Comparison of ENCODE assay signal across 8 cellular contexts in genomic region chr19:42279902-42280760, GRCh38. TPM values are rescaled to one million over a fixed set of nuclear protein-coding genes. Genes with fewer than 3 reads are reported as not detected.
DNase-seq lines count a peak whose midpoint lies in the region; ATAC-seq and TF ChIP-seq lines count a peak whose summit lies in the region.

No MANE protein-coding gene starts in this region.

- TF ChIP-seq POLR2A in gastroesophageal sphincter (IDR thresholded peaks at IDR 0.05) = peak in 1 of 2 donors; percentile 1

- peaks cover 40 to 48% (median 43%) of the 10 kb centered on the region in 4 donors for H3K4me1 Mint-ChIP-seq in CD4-positive, alpha-beta memory T cell
- H3K4me1 Mint-ChIP-seq in activated naive CD4-positive, alpha-beta T cell treated with anti-CD3 and anti-CD28 coated beads for 36 hours (ENCODE audit: low read depth) = peaks cover 58% of the 10 kb centered on the region

- POLR2A ChIA-PET in CD4-positive, alpha-beta memory T cell (lab: Charles Lee; ENCODE audit: partially characterized antibody) = interaction anchor here (1.0 to 9.3 kb wide), 11 partner anchors 9 to 148 kb away, joined by 3 to 139 read pairs (median 10); partner anchors contain the start of genes CIC, GSK3A, PAFAH1B3 and POU2F2

- H3K36me3 ChIP-seq in CD4-positive, alpha-beta memory T cell (ENCODE audit: insufficient read depth, low read length) = no peaks in the 10 kb centered on the region
- H3K36me3 ChIP-seq in Loucy (ENCODE audit: insufficient read depth, low read length) = no peaks in the 10 kb centered on the region
- peaks cover 0 to 7% of the 10 kb centered on the region in 2 donors for H3K36me3 ChIP-seq in gastroesophageal sphincter

- peaks cover 7% of the 10 kb centered on the region for H4K20me1 ChIP-seq in Loucy (ENCODE audit: insufficient read depth, low read length, poor library complexity, severe bottlenecking)

- H3K79me2 ChIP-seq in Loucy (ENCODE audit: insufficient read depth, low read length) = peaks cover 21% of the 10 kb centered on the region

- no peaks in the 10 kb centered on the region for H3K9me3 Mint-ChIP-seq in CD4-positive, alpha-beta memory T cell
- H3K9me3 Mint-ChIP-seq in activated naive CD4-positive, alpha-beta T cell treated with anti-CD3 and anti-CD28 coated beads for 36 hours = no peaks in the 10 kb centered on the region

- peak overlapping the region in 6 of 7 donors; percentile 94 to 97 (median 96) for H3K27ac Mint-ChIP-seq in CD4-positive, alpha-beta memory T cell
- peak overlapping the region; percentile 90 for H3K27ac Mint-ChIP-seq in activated naive CD4-positive, alpha-beta T cell treated with anti-CD3 and anti-CD28 coated beads for 36 hours

- peaks cover 5% of the 10 kb centered on the region; the same call in 1 of the 2 replicates for H3F3A ChIP-seq in Loucy (ENCODE audit: low read depth)

- H2AFZ ChIP-seq in Loucy (ENCODE audit: low read length) = peak overlapping the region; percentile 49

- H3K4me1 ChIP-seq in CD4-positive, alpha-beta memory T cell (ENCODE audit: insufficient read depth, low read length) = peaks cover 59% of the 10 kb centered on the region
- H3K4me1 ChIP-seq in Loucy (ENCODE audit: insufficient read depth, low read length, poor library complexity, severe bottlenecking) = peaks cover 41% of the 10 kb centered on the region
- peaks cover 0 to 88% (median 60%) of the 10 kb centered on the region in 3 donors for H3K4me1 ChIP-seq in gastroesophageal sphincter

- H3K4me3 Mint-ChIP-seq in CD4-positive, alpha-beta memory T cell = peak overlapping the region; percentile 88 to 94 (median 90)
- peak overlapping the region; percentile 81 for H3K4me3 Mint-ChIP-seq in activated naive CD4-positive, alpha-beta T cell treated with anti-CD3 and anti-CD28 coated beads for 36 hours

- H3K9me2 ChIP-seq in Loucy (replicated peaks; ENCODE audit: low read depth, low read length) = no peaks in the 10 kb centered on the region

- CTCF ChIA-PET in CD4-positive, alpha-beta memory T cell (lab: Charles Lee; ENCODE audit: partially characterized antibody) = interaction anchor here (0.8 to 4.4 kb wide), 23 partner anchors 8 to 178 kb away, joined by 3 to 77 read pairs (median 6); partner anchors contain the start of genes CIC, ERF, GSK3A and POU2F2
- CTCF ChIA-PET in activated naive CD4-positive, alpha-beta T cell treated with anti-CD3 and anti-CD28 coated beads for 36 hours (lab: Charles Lee) = interaction anchor here (0.6 to 2.7 kb wide), 21 partner anchors 9 to 1527 kb away, joined by 3 to 57 read pairs (median 4); partner anchors contain the start of genes DEDD2, GSK3A, POU2F2 and ZNF526

- no peaks in the 10 kb centered on the region for H3K27me3 ChIP-seq in CD4-positive, alpha-beta memory T cell (ENCODE audit: insufficient read depth, low read length)
- H3K27me3 ChIP-seq in Loucy (ENCODE audit: insufficient read depth, low read length, poor library complexity, severe bottlenecking) (no peaks in the 10 kb centered on the region), gastroesophageal sphincter (no peaks in the 10 kb centered on the region)

- peak; percentile 82 to 87 (median 84) for DNase-seq in CD4-positive, alpha-beta memory T cell
- peak; percentile 95 for DNase-seq in GM20000 (ENCODE audit: low spot score)
- peak; percentile 86 for DNase-seq in SHP77 treated with DMSO at 0.1 percent for 48 hours (lab: John Stamatoyannopoulos, UW)
- DNase-seq in activated naive CD4-positive, alpha-beta T cell treated with anti-CD3 and anti-CD28 coated beads for 36 hours = peak; percentile 87
- peak; percentile 74 to 97 (median 94) for DNase-seq in nucleus accumbens (lab: John Stamatoyannopoulos, UW)
- peak; percentile 97 for DNase-seq in superior temporal gyrus (ENCODE audit: extremely low spot score)

- peaks cover under 1 to 13% of the 10 kb centered on the region in 2 donors for H3K36me3 Mint-ChIP-seq in CD4-positive, alpha-beta memory T cell
- H3K36me3 Mint-ChIP-seq in activated naive CD4-positive, alpha-beta T cell treated with anti-CD3 and anti-CD28 coated beads for 36 hours (ENCODE audit: low read depth) = peaks cover 5% of the 10 kb centered on the region

- H3K4me2 ChIP-seq in Loucy (ENCODE audit: low read depth, low read length, poor library complexity, severe bottlenecking) = peak overlapping the region; percentile 87

- ATAC-seq in gastroesophageal sphincter = peak; percentile 60

- H3K9me3 ChIP-seq in CD4-positive, alpha-beta memory T cell (ENCODE audit: control insufficient read depth in 1 of 2, low read length in 2 of 2) = no peaks in the 10 kb centered on the region
- H3K9me3 ChIP-seq in Loucy (ENCODE audit: insufficient read depth, low read depth, low read length) (no peaks in the 10 kb centered on the region), gastroesophageal sphincter (no peaks in the 10 kb centered on the region)

- no peak for TF ChIP-seq EP300 in gastroesophageal sphincter (IDR thresholded peaks at IDR 0.05)

- TF ChIP-seq CTCF in GM20000 (IDR thresholded peaks at IDR 0.05; ENCODE audit: extremely low read depth, missing control alignments) = peak; percentile 98
- peak; percentile 82 for TF ChIP-seq CTCF in Loucy (conservative IDR thresholded peaks at IDR 0.05; ENCODE audit: low read length)
- TF ChIP-seq CTCF in gastroesophageal sphincter (IDR thresholded peaks at IDR 0.05) = peak in 3 of 4 experiments; percentile 95 to 98 (median 96)

- intact Hi-C loops in CD4-positive, alpha-beta memory T cell (cut with micrococcal nuclease) = loop anchor here (1.0 to 5.0 kb wide), 5 partner anchors 25 to 172 kb away; partner anchors contain the start of gene ERF
- intact Hi-C loops in activated naive CD4-positive, alpha-beta T cell treated with anti-CD3 and anti-CD28 coated beads for 36 hours (cut with micrococcal nuclease) = loop anchor here (1.0 to 2.0 kb wide), 2 partner anchors 143 to 172 kb away; no protein-coding TSS in a partner anchor

- H3K27me3 Mint-ChIP-seq in CD4-positive, alpha-beta memory T cell = no peaks in the 10 kb centered on the region
- no peaks in the 10 kb centered on the region for H3K27me3 Mint-ChIP-seq in activated naive CD4-positive, alpha-beta T cell treated with anti-CD3 and anti-CD28 coated beads for 36 hours (ENCODE audit: low read depth)

- WGBS in gastroesophageal sphincter (ENCODE audit: low coverage in 1 of 2), 2 donors = 0 to 1% methylated on average over 14 to 15 of the region's 84 CpGs

- peak overlapping the region; percentile 77 for H3K27ac ChIP-seq in CD4-positive, alpha-beta memory T cell (ENCODE audit: low read depth, low read length)
- peak overlapping the region; percentile 91 to 99 (median 98) for H3K27ac ChIP-seq in gastroesophageal sphincter

- H3K4me3 ChIP-seq in CD4-positive, alpha-beta memory T cell (ENCODE audit: low read length in 2 of 2) = peak overlapping the region; percentile 73 to 76
- H3K4me3 ChIP-seq in Loucy (ENCODE audit: low read length, poor library complexity, severe bottlenecking) (peak overlapping the region; percentile 74), gastroesophageal sphincter (peak overlapping the region; percentile 52 to 93)

- H3K9ac ChIP-seq in Loucy (ENCODE audit: low read depth, low read length, poor library complexity, severe bottlenecking) = peak overlapping the region; percentile 76

RNA-seq across cellular contexts. Expression of gene CIC, which starts 11.1 kb away (rescaled TPM):
- total RNA-seq in CD4-positive, alpha-beta memory T cell = 10 to 100 TPM; 81.6 to 82.6 TPM
- 1 to 10 TPM in 1 of 2 donors, not detected in 1; 3.5 TPM for polyA plus RNA-seq in CD4-positive, alpha-beta memory T cell
- total RNA-seq in activated naive CD4-positive, alpha-beta T cell treated with anti-CD3 and anti-CD28 coated beads for 36 hours = 10 to 100 TPM; 60.2 to 61.5 TPM
- total RNA-seq in gastroesophageal sphincter = 10 to 100 TPM; 31.4 to 69.4 (median 49.0) TPM

RNA-seq across cellular contexts. Expression of gene PRR19, which starts 21.8 kb away (rescaled TPM):
- total RNA-seq in CD4-positive, alpha-beta memory T cell = under 1 TPM; 0.28 to 0.64 TPM
- under 1 TPM; 0.48 to 0.85 TPM for polyA plus RNA-seq in CD4-positive, alpha-beta memory T cell
- under 1 TPM; 0.27 to 0.43 TPM for total RNA-seq in activated naive CD4-positive, alpha-beta T cell treated with anti-CD3 and anti-CD28 coated beads for 36 hours
- total RNA-seq in gastroesophageal sphincter = under 1 TPM in 1 of 4 donors, not detected in 3; 0.93 TPM

RNA-seq across cellular contexts. Expression of gene PAFAH1B3, which starts 22.3 kb away (rescaled TPM):
- total RNA-seq in CD4-positive, alpha-beta memory T cell = 10 to 100 TPM; 17.0 to 17.2 TPM
- 10 to 100 TPM; 35.0 to 43.7 TPM for polyA plus RNA-seq in CD4-positive, alpha-beta memory T cell
- total RNA-seq in activated naive CD4-positive, alpha-beta T cell treated with anti-CD3 and anti-CD28 coated beads for 36 hours = 10 to 100 TPM; 36.6 TPM
- total RNA-seq in gastroesophageal sphincter = 10 to 100 TPM in 1 of 4 donors, 1 to 10 TPM in 2, under 1 TPM in 1; 0.93 to 13.6 (median 5.8) TPM

RNA-seq across cellular contexts. Expression of gene ERF, which starts 25.2 kb away (rescaled TPM):
- 10 to 100 TPM; 38.5 to 39.9 TPM for total RNA-seq in CD4-positive, alpha-beta memory T cell
- 1 to 10 TPM; 2.7 to 3.7 TPM for polyA plus RNA-seq in CD4-positive, alpha-beta memory T cell
- 10 to 100 TPM; 52.4 to 55.6 TPM for total RNA-seq in activated naive CD4-positive, alpha-beta T cell treated with anti-CD3 and anti-CD28 coated beads for 36 hours
- total RNA-seq in gastroesophageal sphincter = 10 to 100 TPM; 28.4 to 46.4 (median 39.9) TPM

RNA-seq across cellular contexts. Expression of gene TMEM145, which starts 33.0 kb away (rescaled TPM):
- total RNA-seq in CD4-positive, alpha-beta memory T cell = not detected
- not detected for polyA plus RNA-seq in CD4-positive, alpha-beta memory T cell
- total RNA-seq in activated naive CD4-positive, alpha-beta T cell treated with anti-CD3 and anti-CD28 coated beads for 36 hours = not detected
- total RNA-seq in gastroesophageal sphincter = under 1 TPM in 1 of 4 donors, not detected in 3; 0.27 TPM

Comparison
In these comparisons a context has a peak if more than half of its experiments do, and no peak if none do; other contexts are left out.
1. Peak in every context shown above with its lines: DNase-seq, ATAC-seq, H3K4me3 ChIP-seq and H3K27ac ChIP-seq.